9 cellular contexts compared by ENCODE assay signal in the genomic region with DNA sequence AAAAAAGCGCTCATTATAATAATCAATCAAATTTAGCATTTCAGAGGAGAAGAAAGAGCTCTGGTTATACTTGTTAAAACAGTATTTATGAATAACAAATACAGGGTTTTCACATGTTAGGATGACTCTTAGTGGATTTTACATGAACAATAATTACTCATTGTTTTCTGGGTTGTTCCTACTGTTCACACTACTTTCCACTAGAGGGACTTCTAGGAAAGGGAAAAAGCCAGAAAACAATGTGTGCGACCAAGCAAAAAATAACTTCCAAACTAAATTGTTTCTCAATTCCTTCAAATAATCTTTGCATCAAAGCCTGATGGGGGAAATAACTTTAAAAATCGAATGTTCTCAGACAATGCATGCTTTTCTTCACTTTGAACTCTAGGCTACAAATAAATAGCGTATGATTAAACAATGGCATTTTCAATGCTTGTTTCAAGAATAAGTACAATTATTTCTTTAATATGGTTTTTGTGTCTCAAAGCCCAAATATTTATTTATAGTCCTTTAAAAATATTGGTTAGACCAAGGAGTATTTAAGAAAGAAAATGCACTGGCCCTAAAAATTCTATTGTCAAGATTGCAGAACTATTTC.
DNase-seq lines count a peak whose midpoint lies in the region; ATAC-seq and TF ChIP-seq lines count a peak whose summit lies in the region.
"Had no signal": no experiment of that assay in that cellular context is flagged by ENCODE, and none has a peak within 500 bp of the region (broad histone marks: within the 10 kb centered on the region; RNA-seq: fewer than 3 reads in every experiment).

No MANE protein-coding gene starts in this region.

- no peak overlapping the region for H3K4me3 Mint-ChIP-seq in CD8-positive, alpha-beta T cell
- H3K4me3 Mint-ChIP-seq: B cell had no signal

- no peaks in the 10 kb centered on the region for H3K9me3 ChIP-seq in CD8-positive, alpha-beta T cell (ENCODE audit: low read length)

- CTCF ChIA-PET in CD8-positive, alpha-beta T cell (lab: Charles Lee): no interaction called here

- no peaks in the 10 kb centered on the region for H3K36me3 Mint-ChIP-seq in CD8-positive, alpha-beta T cell

- no peak overlapping the region for H3K27ac ChIP-seq in CD8-positive, alpha-beta T cell (ENCODE audit: low read depth, low read length)

- peaks cover 3% of the 10 kb centered on the region for H3K27me3 ChIP-seq in CD8-positive, alpha-beta T cell (ENCODE audit: insufficient read depth, low read length)

- H3K4me1 ChIP-seq in CD8-positive, alpha-beta T cell (ENCODE audit: insufficient read depth, low read length): no peaks in the 10 kb centered on the region

- no peak for TF ChIP-seq CTCF in CD8-positive, alpha-beta T cell (IDR thresholded peaks at IDR 0.05)

- no peaks in the 10 kb centered on the region for H3K4me1 Mint-ChIP-seq in CD8-positive, alpha-beta T cell (ENCODE audit: low read depth)
- H3K4me1 Mint-ChIP-seq: B cell had no signal

- H3K9me3 Mint-ChIP-seq in CD8-positive, alpha-beta T cell: no peaks in the 10 kb centered on the region

- no peak overlapping the region for H3K4me3 ChIP-seq in CD8-positive, alpha-beta T cell (ENCODE audit: low read depth, low read length)

- H3K27me3 Mint-ChIP-seq in CD8-positive, alpha-beta T cell (ENCODE audit: low read depth): peaks cover 2% of the 10 kb centered on the region

- POLR2A ChIA-PET in CD8-positive, alpha-beta T cell (lab: Charles Lee): interaction anchor here (0.6 kb wide), 1 partner anchor 584 kb away, joined by 3 read pairs; no protein-coding TSS in a partner anchor

- DNase-seq in NCI-H1105 treated with DMSO at 0.1 percent for 48 hours (lab: John Stamatoyannopoulos, UW) (peak; percentile 25), NCI-H1105 (lab: John Stamatoyannopoulos, UW) (no peak), KG1 (lab: John Stamatoyannopoulos, UW) (peak; percentile 40), amniotic epithelial cell (ENCODE audit: low read depth) (peak; percentile 63), kidney glomerular epithelial cell (lab: John Stamatoyannopoulos, UW) (peak; percentile 63), NCI-H187 treated with DMSO at 0.1 percent for 48 hours (lab: John Stamatoyannopoulos, UW) (no peak)
- no peak for DNase-seq in CD8-positive, alpha-beta T cell

- no peaks in the 10 kb centered on the region for H3K36me3 ChIP-seq in CD8-positive, alpha-beta T cell (ENCODE audit: insufficient read depth, low read length)

- intact Hi-C loops in CD8-positive, alpha-beta T cell (cut with DNase I, micrococcal nuclease): no loop called here

- ATAC-seq in HG03469 (IDR thresholded peaks at IDR 0.05; ENCODE audit: unreplicated experiment): no peak
- ATAC-seq in CD8-positive, alpha-beta T cell: no peak

- no peak overlapping the region for H3K27ac Mint-ChIP-seq in CD8-positive, alpha-beta T cell
- H3K27ac Mint-ChIP-seq: B cell had no signal

Comparison
In these comparisons a context has a peak if more than half of its experiments do, and no peak if none do; other contexts are left out.
1. DNase-seq: peak in NCI-H1105 treated with DMSO at 0.1 percent for 48 hours (single experiment), KG1 (single experiment), amniotic epithelial cell (single experiment) and kidney glomerular epithelial cell (single experiment); none in NCI-H1105 (single experiment), NCI-H187 treated with DMSO at 0.1 percent for 48 hours (single experiment) and CD8-positive, alpha-beta T cell (0 of 7).